19 cellular contexts compared by ENCODE assay signal in the genomic region with DNA sequence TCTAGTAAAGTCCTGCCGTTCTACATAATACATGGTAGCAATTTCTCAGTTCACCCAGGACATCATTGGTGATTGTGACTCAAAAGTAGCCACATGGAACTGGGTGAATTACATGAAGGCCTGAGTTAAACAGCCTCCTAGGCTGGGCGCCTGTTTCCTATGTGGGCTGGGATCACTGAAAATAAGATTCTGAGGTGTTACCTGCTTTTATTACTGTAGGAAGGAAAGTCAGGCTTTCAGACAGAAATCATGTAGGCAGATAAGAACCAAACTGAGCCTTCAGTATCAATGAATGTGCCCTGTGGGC.
DNase-seq lines count a peak whose midpoint lies in the region; ATAC-seq and TF ChIP-seq lines count a peak whose summit lies in the region.
"Had no signal": no experiment of that assay in that cellular context is flagged by ENCODE, and none has a peak within 500 bp of the region (broad histone marks: within the 10 kb centered on the region; RNA-seq: fewer than 3 reads in every experiment).

No MANE protein-coding gene starts in this region.

- H3K4me1 Mint-ChIP-seq in activated naive CD8-positive, alpha-beta T cell (ENCODE audit: low read depth): peaks cover 59% of the 10 kb centered on the region
- H3K4me1 Mint-ChIP-seq in activated naive CD8-positive, alpha-beta T cell treated with anti-CD3 and anti-CD28 coated beads for 36 hours: peaks cover 48% of the 10 kb centered on the region
- H3K4me1 Mint-ChIP-seq in endothelial cell (ENCODE audit: unreplicated experiment): peaks cover 3% of the 10 kb centered on the region
- peaks cover 77% of the 10 kb centered on the region for H3K4me1 Mint-ChIP-seq in stimulated activated memory B cell treated with anti-CD40 and anti-IgM and Interleukin-4, amounts not matched to agents 10 μg/mL and 1 μg/mL and 100 μg/mL, for 72 hours

- no peak for TF ChIP-seq CTCF in endothelial cell (IDR thresholded peaks at IDR 0.05; ENCODE audit: unreplicated experiment)

- peak; percentile 51 for ATAC-seq in HG02852 (IDR thresholded peaks at IDR 0.05; ENCODE audit: unreplicated experiment)
- no peak for ATAC-seq in stimulated activated memory B cell treated with anti-CD40 and anti-IgM and Interleukin-4, amounts not matched to agents 10 μg/mL and 1 μg/mL and 100 μg/mL, for 72 hours
- ATAC-seq in GM21529 (IDR thresholded peaks at IDR 0.05; ENCODE audit: unreplicated experiment): no peak

- DNase-seq in activated naive CD8-positive, alpha-beta T cell treated with anti-CD3 and anti-CD28 coated beads for 36 hours: no peak
- DNase-seq in endothelial cell (ENCODE audit: low spot score) (no peak), kidney glomerular epithelial cell (lab: John Stamatoyannopoulos, UW) (no peak), NCI-H226 (no peak)
- DNase-seq: ACHN; CD8-positive, alpha-beta memory T cell; DMS79; HCEC 1CT; Karpas-422; MG63; NCI-H1092; NCI-H146; NCI-H2081; NCI-H510A treated with DMSO at 0.1 percent for 48 hours; NCI-H82 had no signal

- H3K27ac Mint-ChIP-seq in activated naive CD8-positive, alpha-beta T cell: peak overlapping the region; percentile 16
- H3K27ac Mint-ChIP-seq in activated naive CD8-positive, alpha-beta T cell treated with anti-CD3 and anti-CD28 coated beads for 36 hours: no peak overlapping the region
- H3K27ac Mint-ChIP-seq in endothelial cell (ENCODE audit: unreplicated experiment): peak overlapping the region; percentile 36
- H3K27ac Mint-ChIP-seq in stimulated activated memory B cell treated with anti-CD40 and anti-IgM and Interleukin-4, amounts not matched to agents 10 μg/mL and 1 μg/mL and 100 μg/mL, for 72 hours: peak overlapping the region; percentile 37

- no peaks in the 10 kb centered on the region for H3K27me3 Mint-ChIP-seq in activated naive CD8-positive, alpha-beta T cell
- no peaks in the 10 kb centered on the region for H3K27me3 Mint-ChIP-seq in activated naive CD8-positive, alpha-beta T cell treated with anti-CD3 and anti-CD28 coated beads for 36 hours
- H3K27me3 Mint-ChIP-seq in endothelial cell (ENCODE audit: unreplicated experiment): peaks cover 2% of the 10 kb centered on the region
- H3K27me3 Mint-ChIP-seq in stimulated activated memory B cell treated with anti-CD40 and anti-IgM and Interleukin-4, amounts not matched to agents 10 μg/mL and 1 μg/mL and 100 μg/mL, for 72 hours: no peaks in the 10 kb centered on the region
- H3K27me3 Mint-ChIP-seq: CD8-positive, alpha-beta memory T cell had no signal

- H3K36me3 Mint-ChIP-seq in activated naive CD8-positive, alpha-beta T cell: no peaks in the 10 kb centered on the region
- peaks cover 4% of the 10 kb centered on the region for H3K36me3 Mint-ChIP-seq in activated naive CD8-positive, alpha-beta T cell treated with anti-CD3 and anti-CD28 coated beads for 36 hours
- no peaks in the 10 kb centered on the region for H3K36me3 Mint-ChIP-seq in endothelial cell (ENCODE audit: low read depth, unreplicated experiment)
- peaks cover 14% of the 10 kb centered on the region for H3K36me3 Mint-ChIP-seq in stimulated activated memory B cell treated with anti-CD40 and anti-IgM and Interleukin-4, amounts not matched to agents 10 μg/mL and 1 μg/mL and 100 μg/mL, for 72 hours

- no peaks in the 10 kb centered on the region for H3K9me3 Mint-ChIP-seq in activated naive CD8-positive, alpha-beta T cell (ENCODE audit: low read depth)
- H3K9me3 Mint-ChIP-seq in activated naive CD8-positive, alpha-beta T cell treated with anti-CD3 and anti-CD28 coated beads for 36 hours: no peaks in the 10 kb centered on the region
- no peaks in the 10 kb centered on the region for H3K9me3 Mint-ChIP-seq in endothelial cell (ENCODE audit: unreplicated experiment)
- H3K9me3 Mint-ChIP-seq in stimulated activated memory B cell treated with anti-CD40 and anti-IgM and Interleukin-4, amounts not matched to agents 10 μg/mL and 1 μg/mL and 100 μg/mL, for 72 hours: no peaks in the 10 kb centered on the region

- no peak overlapping the region for H3K4me3 Mint-ChIP-seq in activated naive CD8-positive, alpha-beta T cell
- no peak overlapping the region for H3K4me3 Mint-ChIP-seq in activated naive CD8-positive, alpha-beta T cell treated with anti-CD3 and anti-CD28 coated beads for 36 hours
- no peak overlapping the region for H3K4me3 Mint-ChIP-seq in endothelial cell (ENCODE audit: unreplicated experiment)
- no peak overlapping the region for H3K4me3 Mint-ChIP-seq in stimulated activated memory B cell treated with anti-CD40 and anti-IgM and Interleukin-4, amounts not matched to agents 10 μg/mL and 1 μg/mL and 100 μg/mL, for 72 hours
- H3K4me3 Mint-ChIP-seq: CD8-positive, alpha-beta memory T cell had no signal
